ENCODE assay signal across 15 cellular contexts in genomic region chr1:218874801-218875400, GRCh38.
"Had no signal": no experiment of that assay in that cellular context is flagged by ENCODE, and none has a peak within 500 bp of the region (broad histone marks: within the 10 kb centered on the region; RNA-seq: fewer than 3 reads in every experiment).

No MANE protein-coding gene starts in this region.

- DNase-seq: activated B cell treated with CpG ODN at 0.5 μM for 24 hours; activated CD4-positive, alpha-beta T cell treated with anti-CD3 and anti-CD28 coated beads, Interleukin-2, amount 10 ng/mL, durations not matched to agents 24 days and 14 days; activated CD8-positive, alpha-beta T cell treated with anti-CD3 and anti-CD28 coated beads, Interleukin-2, amount 10 ng/mL, durations not matched to agents 7 days and 5 days; activated gamma-delta T cell treated with Interleukin-2 at 50 U/mL for 16 hours; activated naive CD8-positive, alpha-beta T cell treated with anti-CD3 and anti-CD28 coated beads for 36 hours; cerebellar nuclear complex; endodermal cell; posterior cingulate gyrus; stimulated activated CD4-positive, alpha-beta T cell treated with anti-CD3 and anti-CD28 coated beads, Interleukin-15, amount 100 ng/mL, for 24 hours; stimulated activated CD4-positive, alpha-beta T cell treated with anti-CD3 and anti-CD28 coated beads, Interleukin-4, amount 100 ng/mL, for 24 hours; stimulated activated naive CD4-positive, alpha-beta T cell; uterus had no signal

- H3K4me1 ChIP-seq: tibial nerve, uterus had no signal

- H3K4me3 ChIP-seq: skin epidermis, tibial nerve, uterus had no signal

- H3K36me3 ChIP-seq: tibial nerve, uterus had no signal

- H3K27me3 ChIP-seq: tibial nerve, uterus had no signal

- H3K27ac ChIP-seq: tibial nerve, uterus had no signal

- ATAC-seq: activated CD8-positive, alpha-beta T cell treated with anti-CD3 and anti-CD28 coated beads, Interleukin-2, amount 10 ng/mL, durations not matched to agents 7 days and 5 days; natural killer cell treated with Interleukin-12 subunit alpha and Interleukin-12 subunit beta and Interleukin-15 and Interleukin-18, amount 100 ng/mL, for 72 hours had no signal

- H3K9me3 ChIP-seq: tibial nerve, uterus had no signal
